ENCODE assay signal across 8 cellular contexts in genomic region chr10:93413252-93413689, GRCh38.
DNase-seq lines count a peak whose midpoint lies in the region; ATAC-seq and TF ChIP-seq lines count a peak whose summit lies in the region.

No MANE protein-coding gene starts in this region.

- peaks cover 17% of the 10 kb centered on the region for H3K4me1 ChIP-seq in CD4-positive, CD25-positive, alpha-beta regulatory T cell (ENCODE audit: control insufficient read depth, insufficient read depth, low read length, poor library complexity, severe bottlenecking)

- peaks cover 6 to 51% (median 28%) of the 10 kb centered on the region in 4 donors for H3K4me1 Mint-ChIP-seq in CD4-positive, CD25-positive, alpha-beta regulatory T cell
- H3K4me1 Mint-ChIP-seq in chondrocyte (ENCODE audit: low read depth) (peaks cover 21% of the 10 kb centered on the region), neural crest cell (peaks cover 25% of the 10 kb centered on the region)

- ATAC-seq in CD4-positive, CD25-positive, alpha-beta regulatory T cell (ENCODE audit: low read depth in 2 of 2) = peak; percentile 73 to 75
- no peak for ATAC-seq in GM18907 (IDR thresholded peaks at IDR 0.05; ENCODE audit: unreplicated experiment)

- H3K27ac Mint-ChIP-seq in CD4-positive, CD25-positive, alpha-beta regulatory T cell = peak overlapping the region; percentile 82 to 93 (median 88)
- H3K27ac Mint-ChIP-seq in chondrocyte (ENCODE audit: unreplicated experiment) (peak overlapping the region; percentile 27), neural crest cell (ENCODE audit: unreplicated experiment) (peak overlapping the region; percentile 44)

- POLR2A ChIA-PET in RWPE1 (lab: Yijun Ruan, JAX; ENCODE audit: low non-redundant PET) = no interaction called here

- H3K4me3 Mint-ChIP-seq in CD4-positive, CD25-positive, alpha-beta regulatory T cell = peak overlapping the region in 2 of 4 donors; percentile 61
- H3K4me3 Mint-ChIP-seq in chondrocyte (ENCODE audit: unreplicated experiment) (no peak overlapping the region), neural crest cell (no peak overlapping the region)

- H3K27ac ChIP-seq in CD4-positive, CD25-positive, alpha-beta regulatory T cell (ENCODE audit: insufficient read depth, low read length, poor library complexity, severe bottlenecking) = peak overlapping the region; percentile 66
- H3K27ac ChIP-seq in RWPE1 = peak overlapping the region; percentile 68

- peaks cover 4% of the 10 kb centered on the region for H3K27me3 Mint-ChIP-seq in CD4-positive, CD25-positive, alpha-beta regulatory T cell
- H3K27me3 Mint-ChIP-seq in chondrocyte (ENCODE audit: low read depth) = no peaks in the 10 kb centered on the region
- no peaks in the 10 kb centered on the region for H3K27me3 Mint-ChIP-seq in neural crest cell (ENCODE audit: low read depth)

- H3K9me3 ChIP-seq in CD4-positive, CD25-positive, alpha-beta regulatory T cell (ENCODE audit: control insufficient read depth in 2 of 2, low read length in 2 of 2) = no peaks in the 10 kb centered on the region

- H3K36me3 ChIP-seq in CD4-positive, CD25-positive, alpha-beta regulatory T cell (ENCODE audit: control insufficient read depth, insufficient read depth, low read length) = no peaks in the 10 kb centered on the region

- CTCF ChIA-PET in RWPE1 (lab: Yijun Ruan, JAX) = interaction anchor here (0.6 kb wide), 1 partner anchor 28 kb away, joined by 5 read pairs; no protein-coding TSS in a partner anchor

- H3K36me3 Mint-ChIP-seq in CD4-positive, CD25-positive, alpha-beta regulatory T cell = no peaks in the 10 kb centered on the region
- H3K36me3 Mint-ChIP-seq in chondrocyte (ENCODE audit: low read depth) (peaks cover 53% of the 10 kb centered on the region), neural crest cell (ENCODE audit: low read depth) (peaks cover 5% of the 10 kb centered on the region)

- H3K27me3 ChIP-seq in CD4-positive, CD25-positive, alpha-beta regulatory T cell (ENCODE audit: control insufficient read depth, insufficient read depth, low read length) = no peaks in the 10 kb centered on the region

- H3K4me3 ChIP-seq in CD4-positive, CD25-positive, alpha-beta regulatory T cell (ENCODE audit: low read depth, low read length) = peak overlapping the region; percentile 45

- H3K9me3 Mint-ChIP-seq in CD4-positive, CD25-positive, alpha-beta regulatory T cell = peaks cover 0 to 1% (median 0%) of the 10 kb centered on the region in 7 donors
- H3K9me3 Mint-ChIP-seq in chondrocyte (ENCODE audit: low read depth) (no peaks in the 10 kb centered on the region), neural crest cell (peaks cover 5% of the 10 kb centered on the region)

- peak in 2 of 3 donors; percentile 38 to 79 for DNase-seq in CD4-positive, CD25-positive, alpha-beta regulatory T cell
- DNase-seq in RWPE1 (ENCODE audit: low spot score) = no peak
- no peak for DNase-seq in chondrocyte (ENCODE audit: low spot score)
- DNase-seq in neural crest cell (ENCODE audit: low read depth, low spot score) = no peak
- no peak for DNase-seq in NCI-H2196 treated with DMSO at 0.1 percent for 48 hours (lab: John Stamatoyannopoulos, UW; ENCODE audit: unreplicated experiment)
- DNase-seq in NCI-H2081 (lab: John Stamatoyannopoulos, UW) = no peak
- no peak for DNase-seq in COR-L47 (lab: John Stamatoyannopoulos, UW)

- TF ChIP-seq CTCF in RWPE1 (conservative IDR thresholded peaks at IDR 0.05; ENCODE audit: low read depth) (no peak), chondrocyte (IDR thresholded peaks at IDR 0.05) (no peak), neural crest cell (conservative IDR thresholded peaks at IDR 0.05) (no peak)

Comparison
In these comparisons a context has a peak if more than half of its experiments do, and no peak if none do; other contexts are left out.
1. DNase-seq: peak in CD4-positive, CD25-positive, alpha-beta regulatory T cell (2 of 3); none in RWPE1 (single experiment), chondrocyte (single experiment), neural crest cell (single experiment), NCI-H2196 treated with DMSO at 0.1 percent for 48 hours (single experiment), NCI-H2081 (0 of 2) and COR-L47 (single experiment).
2. H3K27ac Mint-ChIP-seq: peak in every context shown above with its lines; median percentile 88 in CD4-positive, CD25-positive, alpha-beta regulatory T cell; 44 in neural crest cell; 27 in chondrocyte.